Comparison of ENCODE assay signal across 1 cellular context in the genomic region with DNA sequence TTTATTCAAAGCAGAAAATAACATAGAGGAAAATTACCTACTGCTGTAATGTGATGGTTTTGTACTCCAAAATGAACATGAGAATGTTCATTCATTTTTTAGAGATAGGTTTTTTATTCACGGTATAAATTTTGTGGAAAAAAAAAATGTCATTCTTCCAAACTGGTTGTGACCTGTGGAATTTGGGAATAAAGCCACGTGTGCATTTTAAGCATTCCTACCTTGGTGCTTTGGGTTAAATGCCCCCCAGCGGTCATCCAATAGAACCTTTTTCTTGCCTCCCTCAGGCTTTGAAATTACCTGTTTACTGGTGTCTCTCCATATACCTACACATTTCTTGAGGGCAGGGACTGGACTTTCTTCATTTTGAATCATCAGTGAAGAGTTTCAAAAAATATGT.
TF ChIP-seq lines count a peak whose summit lies in the region.

No MANE protein-coding gene starts in this region.

TF ChIP-seq in GM23338, 12 proteins besides CTCF, POLR2A, EP300 and RAD21 (continued from another document):
- TF ChIP-seq, protein P1, sequence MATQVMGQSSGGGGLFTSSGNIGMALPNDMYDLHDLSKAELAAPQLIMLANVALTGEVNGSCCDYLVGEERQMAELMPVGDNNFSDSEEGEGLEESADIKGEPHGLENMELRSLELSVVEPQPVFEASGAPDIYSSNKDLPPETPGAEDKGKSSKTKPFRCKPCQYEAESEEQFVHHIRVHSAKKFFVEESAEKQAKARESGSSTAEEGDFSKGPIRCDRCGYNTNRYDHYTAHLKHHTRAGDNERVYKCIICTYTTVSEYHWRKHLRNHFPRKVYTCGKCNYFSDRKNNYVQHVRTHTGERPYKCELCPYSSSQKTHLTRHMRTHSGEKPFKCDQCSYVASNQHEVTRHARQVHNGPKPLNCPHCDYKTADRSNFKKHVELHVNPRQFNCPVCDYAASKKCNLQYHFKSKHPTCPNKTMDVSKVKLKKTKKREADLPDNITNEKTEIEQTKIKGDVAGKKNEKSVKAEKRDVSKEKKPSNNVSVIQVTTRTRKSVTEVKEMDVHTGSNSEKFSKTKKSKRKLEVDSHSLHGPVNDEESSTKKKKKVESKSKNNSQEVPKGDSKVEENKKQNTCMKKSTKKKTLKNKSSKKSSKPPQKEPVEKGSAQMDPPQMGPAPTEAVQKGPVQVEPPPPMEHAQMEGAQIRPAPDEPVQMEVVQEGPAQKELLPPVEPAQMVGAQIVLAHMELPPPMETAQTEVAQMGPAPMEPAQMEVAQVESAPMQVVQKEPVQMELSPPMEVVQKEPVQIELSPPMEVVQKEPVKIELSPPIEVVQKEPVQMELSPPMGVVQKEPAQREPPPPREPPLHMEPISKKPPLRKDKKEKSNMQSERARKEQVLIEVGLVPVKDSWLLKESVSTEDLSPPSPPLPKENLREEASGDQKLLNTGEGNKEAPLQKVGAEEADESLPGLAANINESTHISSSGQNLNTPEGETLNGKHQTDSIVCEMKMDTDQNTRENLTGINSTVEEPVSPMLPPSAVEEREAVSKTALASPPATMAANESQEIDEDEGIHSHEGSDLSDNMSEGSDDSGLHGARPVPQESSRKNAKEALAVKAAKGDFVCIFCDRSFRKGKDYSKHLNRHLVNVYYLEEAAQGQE (IDR thresholded peaks at IDR 0.05; ENCODE audit: unreplicated experiment) = no peak
